Comparison of ENCODE assay signal across 19 cellular contexts in genomic region chr13:50842246-50842645, GRCh38. TPM values are rescaled to one million over a fixed set of nuclear protein-coding genes. Genes with fewer than 3 reads are reported as not detected.
DNase-seq lines count a peak whose midpoint lies in the region; ATAC-seq and TF ChIP-seq lines count a peak whose summit lies in the region.
"Had no signal": no experiment of that assay in that cellular context is flagged by ENCODE, and none has a peak within 500 bp of the region (broad histone marks: within the 10 kb centered on the region; RNA-seq: fewer than 3 reads in every experiment).

No MANE protein-coding gene starts in this region.

- TF ChIP-seq POLR2A in body of pancreas (IDR thresholded peaks at IDR 0.05), result no peak

- no peak overlapping the region for H3K27ac Mint-ChIP-seq in GM23338
- H3K27ac Mint-ChIP-seq in endodermal cell, result no peak overlapping the region
- H3K27ac Mint-ChIP-seq in osteocyte (ENCODE audit: unreplicated experiment), result no peak overlapping the region

- H2AFZ ChIP-seq in GM23338 (peak overlapping the region; percentile 91), OCI-LY1 (ENCODE audit: low read length) (peak overlapping the region; percentile 28; the same call in 1 of the 2 replicates)

- H3K36me3 ChIP-seq in GM23338 (ENCODE audit: insufficient read depth), result no peaks in the 10 kb centered on the region
- H3K36me3 ChIP-seq in OCI-LY1 (ENCODE audit: insufficient read depth, low read length), result no peaks in the 10 kb centered on the region
- H3K36me3 ChIP-seq in endodermal cell (ENCODE audit: control insufficient read depth, insufficient read depth, low read length), result no peaks in the 10 kb centered on the region
- H3K36me3 ChIP-seq in body of pancreas (replicated peaks in 1 of 2; ENCODE audit: insufficient read depth in 1 of 2, low read depth in 2 of 2), result no peaks in the 10 kb centered on the region
- H3K36me3 ChIP-seq: heart right ventricle had no signal

- H3K9me3 ChIP-seq in OCI-LY1 (ENCODE audit: low read length) (no peaks in the 10 kb centered on the region), endodermal cell (ENCODE audit: control insufficient read depth, low read length) (no peaks in the 10 kb centered on the region), body of pancreas (no peaks in the 10 kb centered on the region)
- H3K9me3 ChIP-seq: heart right ventricle, testis had no signal

- H3K36me3 Mint-ChIP-seq in GM23338 (ENCODE audit: low read depth) (no peaks in the 10 kb centered on the region; the same call in 2 of the 3 replicates), endodermal cell (ENCODE audit: low read depth) (no peaks in the 10 kb centered on the region), osteocyte (ENCODE audit: unreplicated experiment) (no peaks in the 10 kb centered on the region)
- H3K36me3 Mint-ChIP-seq: CD4-positive, alpha-beta memory T cell had no signal

- H3F3A ChIP-seq in GM23338 (replicated peaks; ENCODE audit: low read depth) (no peaks in the 10 kb centered on the region), OCI-LY1 (ENCODE audit: insufficient read depth, low read length) (no peaks in the 10 kb centered on the region)

- 91 to 100% methylated on average over 1 to 5 of the region's 5 CpGs for WGBS in endodermal cell (ENCODE audit: insufficient coverage in 1 of 2, insufficient read length in 1 of 2), 2 experiments
- 64 to 65% methylated on average over 5 of the region's 5 CpGs for WGBS in body of pancreas, 2 donors

- DNase-seq in GM23338 (ENCODE audit: low spot score) (no peak), endodermal cell (no peak), osteocyte (ENCODE audit: extremely low spot score, unreplicated experiment) (no peak), NCI-H1694 (lab: John Stamatoyannopoulos, UW) (no peak), AG08396 (ENCODE audit: low spot score) (no peak), body of pancreas (no peak)
- DNase-seq: activated CD4-positive, alpha-beta T cell treated with anti-CD3 and anti-CD28 coated beads, Interleukin-2, amount 50 U/mL, for 1 hour; CD4-positive, alpha-beta memory T cell; DMS153; islet precursor cell; NCI-H510A treated with DMSO at 0.1 percent for 48 hours; testis had no signal

- peak overlapping the region; percentile 75 for H3K4me3 Mint-ChIP-seq in GM23338
- peak overlapping the region; percentile 43 for H3K4me3 Mint-ChIP-seq in endodermal cell
- peak overlapping the region; percentile 47 for H3K4me3 Mint-ChIP-seq in osteocyte (ENCODE audit: unreplicated experiment)

- no peaks in the 10 kb centered on the region for H3K9me3 Mint-ChIP-seq in GM23338
- no peaks in the 10 kb centered on the region for H3K9me3 Mint-ChIP-seq in endodermal cell
- no peaks in the 10 kb centered on the region for H3K9me3 Mint-ChIP-seq in osteocyte (ENCODE audit: unreplicated experiment)

- H3K4me3 ChIP-seq in GM23338 (peak overlapping the region; percentile 72), OCI-LY1 (ENCODE audit: low read depth, low read length, poor library complexity, severe bottlenecking) (no peak overlapping the region), endodermal cell (ENCODE audit: low read length) (no peak overlapping the region), body of pancreas (no peak overlapping the region)

- H4K20me1 ChIP-seq in GM23338 (replicated peaks; ENCODE audit: insufficient read depth) (no peaks in the 10 kb centered on the region), OCI-LY1 (ENCODE audit: insufficient read depth, low read length) (no peaks in the 10 kb centered on the region)

- H3K79me2 ChIP-seq in GM23338 (replicated peaks; ENCODE audit: insufficient read depth) (peaks cover 31% of the 10 kb centered on the region), OCI-LY1 (ENCODE audit: insufficient read depth, low read length) (no peaks in the 10 kb centered on the region)

- H3K4me1 ChIP-seq in GM23338 (ENCODE audit: insufficient read depth), result peaks cover 29% of the 10 kb centered on the region
- H3K4me1 ChIP-seq in OCI-LY1 (ENCODE audit: insufficient read depth, low read length, severe bottlenecking), result peaks cover 10% of the 10 kb centered on the region
- H3K4me1 ChIP-seq in endodermal cell (ENCODE audit: control insufficient read depth, insufficient read depth, low read length), result peaks cover 2% of the 10 kb centered on the region
- peaks cover 10% of the 10 kb centered on the region for H3K4me1 ChIP-seq in body of pancreas

- no peak overlapping the region for H3K27ac ChIP-seq in GM23338 (ENCODE audit: low read depth)
- H3K27ac ChIP-seq in OCI-LY1 (ENCODE audit: low read depth, low read length, poor library complexity, severe bottlenecking), result no peak overlapping the region
- H3K27ac ChIP-seq in endodermal cell (ENCODE audit: low read depth, low read length), result no peak overlapping the region
- H3K27ac ChIP-seq in body of pancreas, result no peak overlapping the region
- H3K27ac ChIP-seq: heart right ventricle, testis had no signal

- H3K27me3 Mint-ChIP-seq in GM23338 (ENCODE audit: insufficient read depth, low read depth, poor library complexity) (peaks cover 17% of the 10 kb centered on the region), endodermal cell (ENCODE audit: insufficient read depth) (peaks cover 74% of the 10 kb centered on the region), osteocyte (ENCODE audit: unreplicated experiment) (peaks cover 22% of the 10 kb centered on the region)

- H3K4me1 Mint-ChIP-seq in GM23338, result peaks cover 22% of the 10 kb centered on the region
- peaks cover 4% of the 10 kb centered on the region for H3K4me1 Mint-ChIP-seq in endodermal cell
- peaks cover 36% of the 10 kb centered on the region for H3K4me1 Mint-ChIP-seq in osteocyte (ENCODE audit: unreplicated experiment)

- H3K27me3 ChIP-seq in GM23338 (ENCODE audit: insufficient read depth) (peaks cover 21% of the 10 kb centered on the region), OCI-LY1 (ENCODE audit: insufficient read depth, low read length) (no peaks in the 10 kb centered on the region), endodermal cell (ENCODE audit: control insufficient read depth, insufficient read depth, low read length, poor library complexity, severe bottlenecking) (peaks cover 60% of the 10 kb centered on the region), body of pancreas (peaks cover 0 to 6% of the 10 kb centered on the region in 2 donors)
- H3K27me3 ChIP-seq: testis had no signal

- H3K4me2 ChIP-seq in GM23338 (peak overlapping the region; percentile 92), OCI-LY1 (ENCODE audit: low read length) (no peak overlapping the region)

- ATAC-seq in GM23338, result no peak
- ATAC-seq in body of pancreas, result no peak
- ATAC-seq: HepG2 had no signal

- TF ChIP-seq CTCF in GM23338 (conservative IDR thresholded peaks at IDR 0.05; ENCODE audit: low read depth in 2 of 2), result no peak
- TF ChIP-seq CTCF in OCI-LY1 (IDR thresholded peaks at IDR 0.05; ENCODE audit: low read length), result no peak
- TF ChIP-seq CTCF in endodermal cell (conservative IDR thresholded peaks at IDR 0.05), result no peak
- TF ChIP-seq CTCF in osteocyte (IDR thresholded peaks at IDR 0.05), result no peak
- no peak for TF ChIP-seq CTCF in body of pancreas (IDR thresholded peaks at IDR 0.05)

- H3K9me2 ChIP-seq in GM23338 (ENCODE audit: insufficient read depth) (no peaks in the 10 kb centered on the region), OCI-LY1 (ENCODE audit: low read depth, low read length) (no peaks in the 10 kb centered on the region)

- intact Hi-C loops in body of pancreas (cut with DNase I), result no loop called here

- H3K9ac ChIP-seq in OCI-LY1 (ENCODE audit: low read length), result no peak overlapping the region
- no peak overlapping the region for H3K9ac ChIP-seq in endodermal cell (ENCODE audit: extremely low read depth, low read length, poor library complexity, severe bottlenecking)

TF ChIP-seq in GM23338, 12 proteins besides CTCF, POLR2A, EP300 and RAD21 (continues in another document):
- TF ChIP-seq CREB1 (CRISPR knock-in tag; IDR thresholded peaks at IDR 0.05; ENCODE audit: low read depth) (no peak), EZH2phosphoT487 (IDR thresholded peaks at IDR 0.05; ENCODE audit: unreplicated experiment) (no peak), ETS1 (IDR thresholded peaks at IDR 0.05) (no peak), POLR2AphosphoS5 (IDR thresholded peaks at IDR 0.05; ENCODE audit: low read depth) (no peak), EZH2 (IDR thresholded peaks at IDR 0.05; ENCODE audit: low read depth, unreplicated experiment) (no peak), NANOG (IDR thresholded peaks at IDR 0.05; ENCODE audit: borderline replicate concordance) (no peak)

RNA-seq across cellular contexts. Expression of gene DLEU7, which starts 1.2 kb away (rescaled TPM):
- total RNA-seq in GM23338 (2014; rRNA removed; shearing (Covaris generic)), result 10.1 and 11.6 TPM in 2 replicates
- polyA plus RNA-seq in GM23338 (2016; fragmentation: Nextera tagmentation; extraction: Ambion mirVana), result 8.7 and 9.2 TPM in 2 replicates
- total RNA-seq in endodermal cell, result not detected
- 1.6 TPM for polyA plus RNA-seq in endodermal cell (2013, experiment 1 of 2)
- 1.4 TPM for polyA plus RNA-seq in endodermal cell (2013, experiment 2 of 2)
- 0.16 and 0.43 TPM in 2 replicates for total RNA-seq in osteocyte
- total RNA-seq in body of pancreas, result not detected
- total RNA-seq: bronchial epithelial cell; CD4-positive, alpha-beta memory T cell; endothelial cell of umbilical vein; HepG2; omental fat pad; T-helper 1 cell treated with Interleukin-12 subunit alpha and Interleukin-12 subunit beta and Interleukin-4 antibody, amounts not matched to agents 30 ng/mL and 1 ng/mL, for 36 hours had no signal
- polyA plus RNA-seq: endothelial cell of umbilical vein, HepG2 had no signal
